ENCODE assay signal across 1 cellular context in the genomic region with DNA sequence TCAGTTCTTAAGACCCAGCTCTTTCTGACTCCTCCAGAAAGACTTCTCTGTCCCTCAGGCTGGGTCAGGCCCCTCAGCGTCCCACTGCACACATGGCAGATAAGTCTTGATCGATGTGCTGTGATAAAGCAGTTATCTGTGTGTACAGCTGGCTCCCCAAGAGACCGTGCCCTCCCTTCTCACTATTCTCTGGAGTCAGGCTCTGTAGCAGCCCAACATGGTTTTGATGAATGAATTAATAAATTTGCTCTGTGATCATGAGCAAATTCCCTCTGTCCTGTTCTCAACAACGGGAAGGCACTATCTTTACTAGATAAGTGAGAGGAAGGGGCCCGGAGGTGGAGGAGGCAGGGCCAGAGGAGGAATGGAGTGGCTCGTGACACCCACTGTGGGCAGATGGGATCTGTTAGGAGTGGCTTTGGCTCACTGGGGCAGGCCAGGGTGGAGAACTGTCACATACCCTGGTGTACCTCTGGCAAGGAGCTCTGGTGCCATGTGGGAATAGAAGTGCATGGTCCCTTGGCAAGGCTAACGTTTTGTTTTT.
TF ChIP-seq lines count a peak whose summit lies in the region.

No MANE protein-coding gene starts in this region.

TF ChIP-seq in A549, 52 proteins besides CTCF, POLR2A, EP300 and RAD21 (continued from another document):
- no peak for TF ChIP-seq RNF2 (IDR thresholded peaks at IDR 0.05; ENCODE audit: borderline replicate concordance, low read depth)
- TF ChIP-seq NR3C1 (IDR thresholded peaks at IDR 0.05), result no peak
- TF ChIP-seq ZFP36 (IDR thresholded peaks at IDR 0.05; ENCODE audit: borderline replicate concordance, partially characterized antibody), result no peak
- no peak for TF ChIP-seq SREBF2 (IDR thresholded peaks at IDR 0.05)
